ENCODE assay signal across 1 cellular context in genomic region chr4:145481164-145481941, GRCh38.
TF ChIP-seq lines count a peak whose summit lies in the region.

TSS of gene SMAD1 (plus strand) at chr4:145481853. CDS start at chr4:145514614, 32,761 bp downstream.

TF ChIP-seq in HepG2, 621 proteins besides CTCF, POLR2A, EP300 and RAD21 (continued from another document and continues in another):
- TF ChIP-seq, protein P1, sequence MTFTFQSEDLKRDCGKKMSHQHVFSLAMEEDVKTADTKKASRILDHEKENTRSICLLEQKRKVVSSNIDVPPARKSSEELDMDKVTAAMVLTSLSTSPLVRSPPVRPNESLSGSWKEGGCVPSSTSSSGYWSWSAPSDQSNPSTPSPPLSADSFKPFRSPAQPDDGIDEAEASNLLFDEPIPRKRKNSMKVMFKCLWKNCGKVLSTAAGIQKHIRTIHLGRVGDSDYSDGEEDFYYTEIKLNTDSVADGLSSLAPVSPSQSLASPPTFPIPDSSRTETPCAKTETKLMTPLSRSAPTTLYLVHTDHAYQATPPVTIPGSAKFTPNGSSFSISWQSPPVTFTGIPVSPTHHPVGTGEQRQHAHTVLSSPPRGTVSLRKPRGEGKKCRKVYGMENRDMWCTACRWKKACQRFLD (CRISPR knock-in tag; IDR thresholded peaks at IDR 0.05; ENCODE audit: borderline replicate concordance): no peak
- TF ChIP-seq ZNF83 (CRISPR knock-in tag; IDR thresholded peaks at IDR 0.05; ENCODE audit: borderline replicate concordance) (no peak), ZNF207 (IDR thresholded peaks at IDR 0.05; ENCODE audit: borderline replicate concordance) (no peak), RNF2 (conservative IDR thresholded peaks at IDR 0.05; ENCODE audit: low read depth) (no peak), TBX2 (CRISPR knock-in tag; IDR thresholded peaks at IDR 0.05; ENCODE audit: borderline replicate concordance) (no peak), RFX5 (IDR thresholded peaks at IDR 0.05; ENCODE audit: low read depth, low read length) (no peak), E2F1 (CRISPR knock-in tag; IDR thresholded peaks at IDR 0.05) (no peak), SKI (IDR thresholded peaks at IDR 0.05; ENCODE audit: partially characterized antibody) (no peak), SOX5 (CRISPR knock-in tag; IDR thresholded peaks at IDR 0.05; ENCODE audit: borderline replicate concordance) (no peak), HHEX (CRISPR knock-in tag; IDR thresholded peaks at IDR 0.05) (no peak), CC2D1A (CRISPR knock-in tag; IDR thresholded peaks at IDR 0.05) (no peak), HNF4G (IDR thresholded peaks at IDR 0.05; ENCODE audit: borderline replicate concordance, low read depth, low read length) (no peak), HNF4G (CRISPR knock-in tag; IDR thresholded peaks at IDR 0.05; ENCODE audit: borderline replicate concordance, low read depth) (no peak), CBX2 (IDR thresholded peaks at IDR 0.05; ENCODE audit: low read depth, low read length) (no peak), CBX2 (CRISPR knock-in tag; IDR thresholded peaks at IDR 0.05; ENCODE audit: low read depth) (no peak), ZNF652 (CRISPR knock-in tag; IDR thresholded peaks at IDR 0.05; ENCODE audit: borderline replicate concordance, low read depth) (no peak), KLF16 (CRISPR knock-in tag; IDR thresholded peaks at IDR 0.05) (no peak), ERF (CRISPR knock-in tag; IDR thresholded peaks at IDR 0.05) (no peak), RBM22 (optimal IDR thresholded peaks at IDR 0.05; ENCODE audit: low read length) (no peak), ZFY (CRISPR knock-in tag; IDR thresholded peaks at IDR 0.05) (0 out of 2 replicates have a peak, but pooled peaks have one; percentile 69), ZNF619 (CRISPR knock-in tag; IDR thresholded peaks at IDR 0.05) (no peak), ZMAT3 (CRISPR knock-in tag; conservative IDR thresholded peaks at IDR 0.05) (0 out of 2 replicates have a peak, but pooled peaks have one; percentile 55), ZNF616 (CRISPR knock-in tag; IDR thresholded peaks at IDR 0.05; ENCODE audit: low read depth) (no peak), E2F5 (CRISPR knock-in tag; conservative IDR thresholded peaks at IDR 0.05) (no peak), MAFK (conservative IDR thresholded peaks at IDR 0.05 in 1 of 2, IDR thresholded peaks at IDR 0.05 in 1 of 2; ENCODE audit: low read length in 2 of 2) (0 out of 4 replicates have a peak, but pooled peaks of 1 of the 2 experiments have one; percentile 14), PAX8 (CRISPR knock-in tag; IDR thresholded peaks at IDR 0.05; ENCODE audit: borderline replicate concordance) (no peak), ZNF878 (CRISPR knock-in tag; IDR thresholded peaks at IDR 0.05) (peak; percentile 14; the same call in 1 of the 2 replicates), USF2 (IDR thresholded peaks at IDR 0.05; ENCODE audit: low read depth, low read length) (no peak), USF2 (CRISPR knock-in tag; IDR thresholded peaks at IDR 0.05; ENCODE audit: borderline replicate concordance) (no peak), REXO4 (CRISPR knock-in tag; IDR thresholded peaks at IDR 0.05; ENCODE audit: borderline replicate concordance) (no peak), ZBTB21 (CRISPR knock-in tag; IDR thresholded peaks at IDR 0.05) (no peak), ZNF251 (CRISPR knock-in tag; IDR thresholded peaks at IDR 0.05) (no peak), ZNF460 (CRISPR knock-in tag; IDR thresholded peaks at IDR 0.05; ENCODE audit: borderline replicate concordance) (no peak), MIER3 (CRISPR knock-in tag; IDR thresholded peaks at IDR 0.05; ENCODE audit: borderline replicate concordance) (no peak), NCOA1 (CRISPR knock-in tag; IDR thresholded peaks at IDR 0.05) (no peak), MAFG (CRISPR knock-in tag; IDR thresholded peaks at IDR 0.05) (no peak), ZSCAN21 (CRISPR knock-in tag; IDR thresholded peaks at IDR 0.05; ENCODE audit: borderline replicate concordance) (no peak), HNF4A (CRISPR knock-in tag; IDR thresholded peaks at IDR 0.05) (no peak), SNRNP70 (IDR thresholded peaks at IDR 0.05; ENCODE audit: low read depth, low read length) (no peak), HNF1A (IDR thresholded peaks at IDR 0.05; ENCODE audit: low read depth) (no peak), HNF1A (CRISPR knock-in tag; IDR thresholded peaks at IDR 0.05; ENCODE audit: borderline replicate concordance) (0 out of 2 replicates have a peak, but pooled peaks have one; percentile 36), GATAD1 (CRISPR knock-in tag; IDR thresholded peaks at IDR 0.05) (no peak), ZIK1 (CRISPR knock-in tag; IDR thresholded peaks at IDR 0.05; ENCODE audit: borderline replicate concordance, low read depth) (no peak), ZHX1 (CRISPR knock-in tag; IDR thresholded peaks at IDR 0.05; ENCODE audit: low read depth) (no peak), ZKSCAN1 (IDR thresholded peaks at IDR 0.05; ENCODE audit: low read length) (no peak), ZNF451 (CRISPR knock-in tag; IDR thresholded peaks at IDR 0.05) (no peak)
- TF ChIP-seq, protein P2, sequence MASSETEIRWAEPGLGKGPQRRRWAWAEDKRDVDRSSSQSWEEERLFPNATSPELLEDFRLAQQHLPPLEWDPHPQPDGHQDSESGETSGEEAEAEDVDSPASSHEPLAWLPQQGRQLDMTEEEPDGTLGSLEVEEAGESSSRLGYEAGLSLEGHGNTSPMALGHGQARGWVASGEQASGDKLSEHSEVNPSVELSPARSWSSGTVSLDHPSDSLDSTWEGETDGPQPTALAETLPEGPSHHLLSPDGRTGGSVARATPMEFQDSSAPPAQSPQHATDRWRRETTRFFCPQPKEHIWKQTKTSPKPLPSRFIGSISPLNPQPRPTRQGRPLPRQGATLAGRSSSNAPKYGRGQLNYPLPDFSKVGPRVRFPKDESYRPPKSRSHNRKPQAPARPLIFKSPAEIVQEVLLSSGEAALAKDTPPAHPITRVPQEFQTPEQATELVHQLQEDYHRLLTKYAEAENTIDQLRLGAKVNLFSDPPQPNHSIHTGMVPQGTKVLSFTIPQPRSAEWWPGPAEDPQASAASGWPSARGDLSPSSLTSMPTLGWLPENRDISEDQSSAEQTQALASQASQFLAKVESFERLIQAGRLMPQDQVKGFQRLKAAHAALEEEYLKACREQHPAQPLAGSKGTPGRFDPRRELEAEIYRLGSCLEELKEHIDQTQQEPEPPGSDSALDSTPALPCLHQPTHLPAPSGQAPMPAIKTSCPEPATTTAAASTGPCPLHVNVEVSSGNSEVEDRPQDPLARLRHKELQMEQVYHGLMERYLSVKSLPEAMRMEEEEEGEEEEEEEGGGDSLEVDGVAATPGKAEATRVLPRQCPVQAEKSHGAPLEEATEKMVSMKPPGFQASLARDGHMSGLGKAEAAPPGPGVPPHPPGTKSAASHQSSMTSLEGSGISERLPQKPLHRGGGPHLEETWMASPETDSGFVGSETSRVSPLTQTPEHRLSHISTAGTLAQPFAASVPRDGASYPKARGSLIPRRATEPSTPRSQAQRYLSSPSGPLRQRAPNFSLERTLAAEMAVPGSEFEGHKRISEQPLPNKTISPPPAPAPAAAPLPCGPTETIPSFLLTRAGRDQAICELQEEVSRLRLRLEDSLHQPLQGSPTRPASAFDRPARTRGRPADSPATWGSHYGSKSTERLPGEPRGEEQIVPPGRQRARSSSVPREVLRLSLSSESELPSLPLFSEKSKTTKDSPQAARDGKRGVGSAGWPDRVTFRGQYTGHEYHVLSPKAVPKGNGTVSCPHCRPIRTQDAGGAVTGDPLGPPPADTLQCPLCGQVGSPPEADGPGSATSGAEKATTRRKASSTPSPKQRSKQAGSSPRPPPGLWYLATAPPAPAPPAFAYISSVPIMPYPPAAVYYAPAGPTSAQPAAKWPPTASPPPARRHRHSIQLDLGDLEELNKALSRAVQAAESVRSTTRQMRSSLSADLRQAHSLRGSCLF (CRISPR knock-in tag; IDR thresholded peaks at IDR 0.05; ENCODE audit: borderline replicate concordance): no peak
- TF ChIP-seq, protein P3, sequence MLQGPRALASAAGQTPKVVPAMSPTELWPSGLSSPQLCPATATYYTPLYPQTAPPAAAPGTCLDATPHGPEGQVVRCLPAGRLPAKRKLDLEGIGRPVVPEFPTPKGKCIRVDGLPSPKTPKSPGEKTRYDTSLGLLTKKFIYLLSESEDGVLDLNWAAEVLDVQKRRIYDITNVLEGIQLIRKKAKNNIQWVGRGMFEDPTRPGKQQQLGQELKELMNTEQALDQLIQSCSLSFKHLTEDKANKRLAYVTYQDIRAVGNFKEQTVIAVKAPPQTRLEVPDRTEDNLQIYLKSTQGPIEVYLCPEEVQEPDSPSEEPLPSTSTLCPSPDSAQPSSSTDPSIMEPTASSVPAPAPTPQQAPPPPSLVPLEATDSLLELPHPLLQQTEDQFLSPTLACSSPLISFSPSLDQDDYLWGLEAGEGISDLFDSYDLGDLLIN (CRISPR knock-in tag; IDR thresholded peaks at IDR 0.05; ENCODE audit: borderline replicate concordance): no peak
- TF ChIP-seq, protein P4, sequence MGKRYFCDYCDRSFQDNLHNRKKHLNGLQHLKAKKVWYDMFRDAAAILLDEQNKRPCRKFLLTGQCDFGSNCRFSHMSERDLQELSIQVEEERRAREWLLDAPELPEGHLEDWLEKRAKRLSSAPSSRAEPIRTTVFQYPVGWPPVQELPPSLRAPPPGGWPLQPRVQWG (CRISPR knock-in tag; IDR thresholded peaks at IDR 0.05; ENCODE audit: borderline replicate concordance, low read depth): no peak
